In the genomic region with DNA sequence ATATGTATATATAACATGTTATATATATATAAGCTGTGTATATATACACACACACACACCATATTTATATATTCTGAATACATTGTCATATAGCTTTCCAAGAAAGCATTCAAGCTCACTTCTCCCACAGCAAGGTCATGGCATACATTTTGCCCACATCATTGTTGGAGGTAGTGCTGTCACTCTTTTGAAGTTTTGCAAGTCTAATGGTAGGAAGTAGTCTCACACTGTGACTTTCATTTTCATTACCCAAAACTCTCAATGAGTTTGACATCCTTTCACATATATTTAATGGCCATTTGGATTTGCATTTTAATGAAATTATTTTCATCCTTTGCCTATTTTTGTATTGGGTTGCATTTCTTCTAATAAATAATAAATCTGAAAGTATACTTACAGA, we compare ENCODE assay signal across 28 cellular contexts.
"Had no signal": no experiment of that assay in that cellular context is flagged by ENCODE, and none has a peak within 500 bp of the region (broad histone marks: within the 10 kb centered on the region; RNA-seq: fewer than 3 reads in every experiment).

No MANE protein-coding gene starts in this region.

- H3K36me3 Mint-ChIP-seq: activated naive CD4-positive, alpha-beta T cell treated with anti-CD3 and anti-CD28 coated beads, Interleukin-2, amount 50 U/mL, for 24 hours; immature natural killer cell; mesothelial cell of epicardium; naive B cell had no signal

- H3K27me3 Mint-ChIP-seq: activated naive CD4-positive, alpha-beta T cell treated with anti-CD3 and anti-CD28 coated beads, Interleukin-2, amount 50 U/mL, for 24 hours; dendritic cell treated with granulocyte-macrophage colony-stimulating factor and Interleukin-4, amounts not matched to agents 40 ng/mL and 50 ng/mL, for 4 days; progenitor cell of endocrine pancreas had no signal

- H3K27ac Mint-ChIP-seq: activated CD8-positive, alpha-beta T cell treated with anti-CD3 and anti-CD28 coated beads for 36 hours; activated naive CD4-positive, alpha-beta T cell treated with anti-CD3 and anti-CD28 coated beads, Interleukin-2, amount 50 U/mL, for 24 hours; activated naive CD8-positive, alpha-beta T cell treated with anti-CD3 and anti-CD28 coated beads, Interleukin-2, amount 50 U/mL, for 24 hours; activated T-helper 17 cell treated with anti-CD3 and anti-CD28 coated beads, Interleukin-2, amount 50 U/mL, for 72 hours; dendritic cell treated with granulocyte-macrophage colony-stimulating factor and Interleukin-4, amounts not matched to agents 40 ng/mL and 50 ng/mL, for 4 days; endodermal cell; immature natural killer cell; mesothelial cell of epicardium; naive B cell; nephron progenitor cell; progenitor cell of endocrine pancreas had no signal

- ATAC-seq: activated CD8-positive, alpha-beta T cell treated with anti-CD3 and anti-CD28 coated beads for 36 hours; activated naive CD8-positive, alpha-beta T cell treated with anti-CD3 and anti-CD28 coated beads, Interleukin-2, amount 50 U/mL, for 24 hours; activated T-cell treated with anti-CD3 and anti-CD28 coated beads, Interleukin-2, amount 50 U/mL, for 4 hours; activated T-helper 17 cell treated with anti-CD3 and anti-CD28 coated beads, Interleukin-2, amount 50 U/mL, for 72 hours; esophagus mucosa; heart left ventricle; left colon; right lobe of liver; stimulated activated naive CD8-positive, alpha-beta T cell treated with anti-CD3 and anti-CD28 coated beads, Interleukin-15, Interleukin-2, amounts not matched to agents 100 U/mL and 50 U/mL, for 24 hours had no signal

- H3K4me1 Mint-ChIP-seq: activated naive CD4-positive, alpha-beta T cell treated with anti-CD3 and anti-CD28 coated beads, Interleukin-2, amount 50 U/mL, for 24 hours; activated naive CD8-positive, alpha-beta T cell treated with anti-CD3 and anti-CD28 coated beads, Interleukin-2, amount 50 U/mL, for 24 hours; activated T-helper 17 cell treated with anti-CD3 and anti-CD28 coated beads, Interleukin-2, amount 50 U/mL, for 72 hours; endodermal cell; immature natural killer cell; mesothelial cell of epicardium; naive B cell; nephron progenitor cell had no signal

- H3K9me3 Mint-ChIP-seq: activated CD8-positive, alpha-beta T cell treated with anti-CD3 and anti-CD28 coated beads for 36 hours; activated naive CD4-positive, alpha-beta T cell treated with anti-CD3 and anti-CD28 coated beads, Interleukin-2, amount 50 U/mL, for 24 hours; activated T-cell treated with anti-CD3 and anti-CD28 coated beads, Interleukin-2, amount 50 U/mL, for 4 hours; dendritic cell treated with granulocyte-macrophage colony-stimulating factor and Interleukin-4, amounts not matched to agents 40 ng/mL and 50 ng/mL, for 4 days; endodermal cell; nephron progenitor cell had no signal

- H3K4me3 Mint-ChIP-seq: activated CD8-positive, alpha-beta T cell treated with anti-CD3 and anti-CD28 coated beads for 36 hours; activated naive CD4-positive, alpha-beta T cell treated with anti-CD3 and anti-CD28 coated beads, Interleukin-2, amount 50 U/mL, for 24 hours; activated naive CD8-positive, alpha-beta T cell treated with anti-CD3 and anti-CD28 coated beads, Interleukin-2, amount 50 U/mL, for 24 hours; activated T-cell treated with anti-CD3 and anti-CD28 coated beads, Interleukin-2, amount 50 U/mL, for 4 hours; activated T-helper 17 cell treated with anti-CD3 and anti-CD28 coated beads, Interleukin-2, amount 50 U/mL, for 72 hours; dendritic cell treated with granulocyte-macrophage colony-stimulating factor and Interleukin-4, amounts not matched to agents 40 ng/mL and 50 ng/mL, for 4 days; endodermal cell; immature natural killer cell; mesothelial cell of epicardium; naive B cell; nephron progenitor cell had no signal

- DNase-seq: activated CD4-positive, alpha-beta T cell treated with anti-CD3 and anti-CD28 coated beads, Interleukin-2, amount 50 U/mL, for 1 hour; activated CD4-positive, CD25-positive, alpha-beta regulatory T cell treated with anti-CD3 and anti-CD28 coated beads, Interleukin-2, amount 50 U/mL, for 72 hours; activated CD8-positive, alpha-beta T cell treated with anti-CD3 and anti-CD28 coated beads for 36 hours; activated gamma-delta T cell treated with Interleukin-2 at 50 U/mL for 16 hours; activated naive CD8-positive, alpha-beta T cell treated with anti-CD3 and anti-CD28 coated beads, Interleukin-2, amount 50 U/mL, for 24 hours; activated T-cell treated with anti-CD3 and anti-CD28 coated beads, Interleukin-2, amount 50 U/mL, for 4 hours; central memory CD4-positive, alpha-beta T cell; endodermal cell; foreskin fibroblast; heart left ventricle; hypothalamus; immature natural killer cell; kidney; left colon; naive B cell; nephron progenitor cell; ovary; right lobe of liver; stimulated activated CD4-positive, alpha-beta T cell treated with anti-CD3 and anti-CD28 coated beads, Interleukin-2, amount 100 ng/mL, for 48 hours; stimulated activated naive CD8-positive, alpha-beta T cell treated with anti-CD3 and anti-CD28 coated beads, Interleukin-15, Interleukin-2, amounts not matched to agents 100 U/mL and 50 U/mL, for 24 hours; testis; transverse colon had no signal
